Comparison of ENCODE assay signal across 11 cellular contexts in the genomic region with DNA sequence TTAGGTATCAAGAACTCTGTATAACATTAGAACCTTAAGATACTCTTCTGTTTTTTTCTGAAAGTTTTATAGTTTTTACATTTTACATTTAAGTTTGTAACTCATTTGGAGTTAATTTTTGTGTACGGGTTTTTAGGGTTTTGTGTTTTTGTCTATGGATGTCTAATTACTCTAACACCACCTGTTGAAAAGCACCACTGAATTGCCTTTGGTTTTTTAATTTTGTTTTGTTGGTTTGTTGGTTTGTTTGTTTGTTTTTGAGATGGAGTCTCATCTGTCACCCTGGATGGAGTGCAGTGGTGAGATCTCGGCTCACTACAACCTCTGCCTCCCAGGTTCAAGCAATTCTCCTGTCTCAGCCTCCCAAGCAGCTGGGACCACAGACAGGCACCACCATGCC.
"Had no signal": no experiment of that assay in that cellular context is flagged by ENCODE, and none has a peak within 500 bp of the region (broad histone marks: within the 10 kb centered on the region; RNA-seq: fewer than 3 reads in every experiment).

No MANE protein-coding gene starts in this region.

- H3K27ac ChIP-seq: adrenal gland, ascending aorta, body of pancreas, brain microvascular endothelial cell, breast epithelium, cardiac muscle cell had no signal

- ATAC-seq: activated naive CD4-positive, alpha-beta T cell treated with anti-CD3 and anti-CD28 coated beads, Interleukin-2, amount 50 U/mL, for 72 hours; activated naive CD8-positive, alpha-beta T cell treated with anti-CD3 and anti-CD28 coated beads, Interleukin-2, amount 50 U/mL, for 24 hours; activated T-cell treated with anti-CD3 and anti-CD28 coated beads, Interleukin-2, amount 50 U/mL, for 4 hours; activated T-cell treated with anti-CD3 and anti-CD28 coated beads, Interleukin-2, amount 50 U/mL, for 72 hours; activated T-helper 17 cell treated with anti-CD3 and anti-CD28 coated beads, Interleukin-2, amount 50 U/mL, for 72 hours; body of pancreas had no signal

- H3K9me3 ChIP-seq: adrenal gland, ascending aorta, body of pancreas, breast epithelium had no signal

- H3K36me3 ChIP-seq: adrenal gland, ascending aorta, brain microvascular endothelial cell, breast epithelium, cardiac muscle cell had no signal

- H3K4me3 ChIP-seq: adrenal gland, ascending aorta, body of pancreas, breast epithelium, cardiac muscle cell had no signal
